1 cellular context compared by ENCODE assay signal in genomic region chrX:78129714-78130113, GRCh38.
TF ChIP-seq lines count a peak whose summit lies in the region.

No MANE protein-coding gene starts in this region.

TF ChIP-seq in endothelial cell of umbilical vein, 7 proteins besides CTCF, POLR2A, EP300 and RAD21 (continued from another document):
- TF ChIP-seq POLR2AphosphoS5 (IDR thresholded peaks at IDR 0.05; ENCODE audit: insufficient read depth, low read depth, low read length): no peak
- no peak for TF ChIP-seq JUN (IDR thresholded peaks at IDR 0.05; ENCODE audit: borderline replicate concordance, insufficient read depth, insufficient read length, low read depth)
- TF ChIP-seq FOS (IDR thresholded peaks at IDR 0.05; ENCODE audit: borderline replicate concordance, insufficient read depth, low read length): no peak
- TF ChIP-seq MAX (IDR thresholded peaks at IDR 0.05; ENCODE audit: insufficient read depth, insufficient read length): no peak
- no peak for TF ChIP-seq MYC (IDR thresholded peaks at IDR 0.05; ENCODE audit: low read depth, low read length)
- no peak for TF ChIP-seq EZH2 (IDR thresholded peaks at IDR 0.05; ENCODE audit: borderline replicate concordance, low read depth, low read length, severe bottlenecking)
